In genomic region chr2:101723366-101724112, GRCh38 we compare ENCODE assay signal across 16 cellular contexts. TPM values are rescaled to one million over a fixed set of nuclear protein-coding genes. Genes with fewer than 3 reads are reported as not detected.
A peak's percentile ranks its signal among the peaks of the same experiment; 100 is the strongest.
DNase-seq lines count a peak whose midpoint lies in the region; ATAC-seq, FAIRE-seq and TF ChIP-seq lines count a peak whose summit lies in the region.
"Had no signal": no experiment of that assay in that cellular context is flagged by ENCODE, and none has a peak within 500 bp of the region (broad histone marks: within the 10 kb centered on the region; RNA-seq: fewer than 3 reads in every experiment).

No MANE protein-coding gene starts in this region.

- H3K9me3 ChIP-seq in HepG2 (ENCODE audit: low read length): no peaks in the 10 kb centered on the region
- H3K9me3 ChIP-seq in right lobe of liver: no peaks in the 10 kb centered on the region
- no peaks in the 10 kb centered on the region for H3K9me3 ChIP-seq in lower lobe of right lung
- no peaks in the 10 kb centered on the region for H3K9me3 ChIP-seq in thyroid gland
- H3K9me3 ChIP-seq: gastroesophageal sphincter, ovary had no signal

- DNase-seq in HepG2 (ENCODE audit: low spot score): no peak
- no peak for DNase-seq in right lobe of liver
- DNase-seq in activated T-helper 1 cell treated with anti-CD3 and anti-CD28 coated beads, Interleukin-12 subunit alpha, Interleukin-12 subunit beta, Interleukin-2, Interleukin-4 antibody, amounts not matched to agents 30 ng/mL and 10 ng/mL and 1 ng/mL, durations not matched to agents 14 hours and 24 hours and 36 hours (ENCODE audit: low spot score): no peak
- DNase-seq in lower lobe of right lung: no peak
- DNase-seq in thyroid gland: peak; percentile 78 to 83
- no peak for DNase-seq in Kasumi-1 (lab: John Stamatoyannopoulos, UW)
- no peak for DNase-seq in occipital lobe (lab: John Stamatoyannopoulos, UW)
- DNase-seq: activated CD4-positive, CD25-positive, alpha-beta regulatory T cell treated with anti-CD3 and anti-CD28 coated beads, Interleukin-2, amount 50 U/mL, for 72 hours; NCI-H187 treated with DMSO at 0.1 percent for 48 hours; NCI-H510A treated with DMSO at 0.1 percent for 48 hours; ovary; small intestine; SW 1271 had no signal

- H3K27ac ChIP-seq in HepG2 (ENCODE audit: extremely low read length, insufficient read depth, low read length): no peak overlapping the region
- no peak overlapping the region for H3K27ac ChIP-seq in right lobe of liver
- H3K27ac ChIP-seq in lower lobe of right lung: peak overlapping the region; percentile 10
- peak overlapping the region in 2 of 3 donors; percentile 16 to 37 for H3K27ac ChIP-seq in thyroid gland
- H3K27ac ChIP-seq: gastroesophageal sphincter, ovary had no signal

- peaks cover 95% of the 10 kb centered on the region for H4K20me1 ChIP-seq in HepG2 (ENCODE audit: insufficient read depth, low read length)

- peaks cover 100% of the 10 kb centered on the region for H3K79me2 ChIP-seq in HepG2 (ENCODE audit: insufficient read depth, low read length)

- H3K27me3 Mint-ChIP-seq in activated T-helper 1 cell treated with anti-CD3 and anti-CD28 coated beads, Interleukin-12 subunit alpha, Interleukin-12 subunit beta, Interleukin-2, Interleukin-4 antibody, amounts not matched to agents 30 ng/mL and 10 ng/mL and 1 ng/mL, durations not matched to agents 14 hours and 24 hours and 36 hours (ENCODE audit: insufficient read depth): no peaks in the 10 kb centered on the region

- in situ Hi-C loops in HepG2 (cut with HindIII; ENCODE audit: extremely low pct_ligation_motif_present, low pct_unique_long_range_greater_than_20kb): no loop called here

- H3K4me3 ChIP-seq in HepG2 (replicated peaks in 1 of 3; ENCODE audit: insufficient read depth in 1 of 3, low read depth in 2 of 3, low read length in 3 of 3) (no peak overlapping the region), right lobe of liver (no peak overlapping the region), lower lobe of right lung (peak overlapping the region; percentile 24), thyroid gland (replicated peaks in 1 of 3) (no peak overlapping the region)
- H3K4me3 ChIP-seq: gastroesophageal sphincter, ovary had no signal

- H2AFZ ChIP-seq in HepG2 (ENCODE audit: low read length): no peak overlapping the region

- no peak for TF ChIP-seq RAD21 in HepG2 (CRISPR knock-in tag; IDR thresholded peaks at IDR 0.05)

- H3K4me1 ChIP-seq in HepG2 (ENCODE audit: insufficient read depth, low read length) (peaks cover 100% of the 10 kb centered on the region), right lobe of liver (no peaks in the 10 kb centered on the region), lower lobe of right lung (peaks cover 42% of the 10 kb centered on the region), thyroid gland (peaks cover 27 to 32% of the 10 kb centered on the region in 2 donors)

- peaks cover 16% of the 10 kb centered on the region for H3K36me3 Mint-ChIP-seq in activated T-helper 1 cell treated with anti-CD3 and anti-CD28 coated beads, Interleukin-12 subunit alpha, Interleukin-12 subunit beta, Interleukin-2, Interleukin-4 antibody, amounts not matched to agents 30 ng/mL and 10 ng/mL and 1 ng/mL, durations not matched to agents 14 hours and 24 hours and 36 hours (ENCODE audit: low read depth)

- TF ChIP-seq POLR2A in HepG2 (IDR thresholded peaks at IDR 0.05; ENCODE audit: insufficient read depth in 1 of 2, low read depth in 2 of 2, low read length in 2 of 2): no peak
- TF ChIP-seq POLR2A in right lobe of liver (IDR thresholded peaks at IDR 0.05): no peak
- TF ChIP-seq POLR2A in thyroid gland (IDR thresholded peaks at IDR 0.05): no peak

- H3K9ac ChIP-seq in HepG2 (ENCODE audit: insufficient read depth, low read depth, low read length): no peak overlapping the region

- peak overlapping the region; percentile 52 for H3K27ac Mint-ChIP-seq in activated T-helper 1 cell treated with anti-CD3 and anti-CD28 coated beads, Interleukin-12 subunit alpha, Interleukin-12 subunit beta, Interleukin-2, Interleukin-4 antibody, amounts not matched to agents 30 ng/mL and 10 ng/mL and 1 ng/mL, durations not matched to agents 14 hours and 24 hours and 36 hours

- H3K4me2 ChIP-seq in HepG2 (ENCODE audit: low read depth, low read length): no peak overlapping the region

- H3K9me3 Mint-ChIP-seq in activated T-helper 1 cell treated with anti-CD3 and anti-CD28 coated beads, Interleukin-12 subunit alpha, Interleukin-12 subunit beta, Interleukin-2, Interleukin-4 antibody, amounts not matched to agents 30 ng/mL and 10 ng/mL and 1 ng/mL, durations not matched to agents 14 hours and 24 hours and 36 hours: peaks cover 14% of the 10 kb centered on the region

- H3K4me1 Mint-ChIP-seq in activated T-helper 1 cell treated with anti-CD3 and anti-CD28 coated beads, Interleukin-12 subunit alpha, Interleukin-12 subunit beta, Interleukin-2, Interleukin-4 antibody, amounts not matched to agents 30 ng/mL and 10 ng/mL and 1 ng/mL, durations not matched to agents 14 hours and 24 hours and 36 hours (ENCODE audit: low read depth): peaks cover 80% of the 10 kb centered on the region

- H3K27me3 ChIP-seq in HepG2 (ENCODE audit: control insufficient read depth in 1 of 2, insufficient read depth in 2 of 2, low read length in 2 of 2): no peaks in the 10 kb centered on the region
- H3K27me3 ChIP-seq in right lobe of liver: no peaks in the 10 kb centered on the region
- no peaks in the 10 kb centered on the region for H3K27me3 ChIP-seq in lower lobe of right lung (ENCODE audit: low read depth)
- no peaks in the 10 kb centered on the region for H3K27me3 ChIP-seq in thyroid gland
- H3K27me3 ChIP-seq: gastroesophageal sphincter, ovary had no signal

- CTCF ChIA-PET in HepG2 (lab: Yijun Ruan, JAX; ENCODE audit: low intra/inter-chr PET ratio, low total read pairs): no interaction called here

- BruUV-seq in HepG2 (replicated peaks; lab: Mats Ljungman, UMichigan): no TSS peak

- TF ChIP-seq EP300 in HepG2 (IDR thresholded peaks at IDR 0.05; ENCODE audit: low read depth in 2 of 2, low read length in 2 of 2): no peak
- TF ChIP-seq EP300 in HepG2 (CRISPR knock-in tag; IDR thresholded peaks at IDR 0.05; ENCODE audit: borderline replicate concordance): no peak

- TF ChIP-seq CTCF in HepG2 (CRISPR knock-in tag; IDR thresholded peaks at IDR 0.05) (no peak), right lobe of liver (IDR thresholded peaks at IDR 0.05) (no peak), lower lobe of right lung (IDR thresholded peaks at IDR 0.05) (no peak), thyroid gland (IDR thresholded peaks at IDR 0.05) (no peak)

- peak overlapping the region; percentile 28 for H3K4me3 Mint-ChIP-seq in activated T-helper 1 cell treated with anti-CD3 and anti-CD28 coated beads, Interleukin-12 subunit alpha, Interleukin-12 subunit beta, Interleukin-2, Interleukin-4 antibody, amounts not matched to agents 30 ng/mL and 10 ng/mL and 1 ng/mL, durations not matched to agents 14 hours and 24 hours and 36 hours

- intact Hi-C loops in HepG2 (cut with micrococcal nuclease; ENCODE audit: unreplicated experiment) (no loop called here), right lobe of liver (cut with DNase I) (no loop called here), lower lobe of right lung (cut with DNase I) (no loop called here), thyroid gland (cut with DNase I) (no loop called here)
- intact Hi-C loops in activated T-helper 1 cell treated with anti-CD3 and anti-CD28 coated beads, Interleukin-12 subunit alpha, Interleukin-12 subunit beta, Interleukin-2, Interleukin-4 antibody, amounts not matched to agents 30 ng/mL and 10 ng/mL and 1 ng/mL, durations not matched to agents 14 hours and 24 hours and 36 hours (cut with micrococcal nuclease): no loop called here

- H3K36me3 ChIP-seq in HepG2 (replicated peaks in 1 of 2; ENCODE audit: control insufficient read depth in 1 of 2, insufficient read depth in 2 of 2, low read length in 2 of 2) (peaks cover 6 to 13% of the 10 kb centered on the region in 2 experiments; a peak in 4 of 5 replicates), right lobe of liver (no peaks in the 10 kb centered on the region), lower lobe of right lung (no peaks in the 10 kb centered on the region), thyroid gland (no peaks in the 10 kb centered on the region)
- H3K36me3 ChIP-seq: gastroesophageal sphincter, ovary had no signal

- no peak for FAIRE-seq in HepG2 (lab: Jason Lieb, UNC)
- FAIRE-seq: RCC 7860, small intestine had no signal

- 89% methylated on average over 4 of the region's 4 CpGs for WGBS in HepG2 (ENCODE audit: low lambda C conversion rate)
- WGBS in right lobe of liver (ENCODE audit: insufficient coverage, low coverage, low lambda C conversion rate, missing lambda C conversion rate): 76% methylated on average over 4 of the region's 4 CpGs
- WGBS in thyroid gland, 2 donors: 29 to 44% methylated on average over 4 of the region's 4 CpGs

- ATAC-seq in HepG2: no peak
- no peak for ATAC-seq in right lobe of liver
- peak; percentile 82 to 92 for ATAC-seq in lower lobe of right lung
- ATAC-seq in HG03565 (IDR thresholded peaks at IDR 0.05; ENCODE audit: unreplicated experiment): no peak
- ATAC-seq: gastroesophageal sphincter had no signal

- POLR2A ChIA-PET in HepG2 (lab: Yijun Ruan, JAX): interaction anchor here (0.5 to 1.6 kb wide), 3 partner anchors 10 to 24 kb away, joined by 3 read pairs; no protein-coding TSS in a partner anchor

RNA-seq across cellular contexts. Expression of gene MAP4K4, which starts 26.0 kb away (rescaled TPM):
- total RNA-seq in HepG2 (2016; rRNA removed; fragmentation: Illumina TruSeq; extraction: Trizol) (264 and 301 TPM in 2 replicates), right lobe of liver (10 to 100 TPM; 29.8 to 36.5 (median 31.1) TPM), lower lobe of right lung (68.4 TPM), thyroid gland (10 to 100 TPM; 33.8 to 47.3 (median 35.7) TPM), occipital lobe (165 TPM)
- 62.1 and 62.9 TPM in 2 replicates for total RNA-seq in HepG2 (2016; cell fraction: cytosol; rRNA removed; fragmentation: Illumina TruSeq; extraction: Trizol; ENCODE audit: low read depth)
- 264 and 269 TPM in 2 replicates for total RNA-seq in HepG2 (2016; cell fraction: insoluble cytoplasmic fraction; rRNA removed; fragmentation: Illumina TruSeq; extraction: Trizol)
- 200 and 238 TPM in 2 replicates for total RNA-seq in HepG2 (2016; cell fraction: membrane; rRNA removed; fragmentation: Illumina TruSeq; extraction: Trizol)
- 292 and 308 TPM in 2 replicates for total RNA-seq in HepG2 (2016; cell fraction: nucleus; rRNA removed; fragmentation: Illumina TruSeq; extraction: Trizol)
- polyA plus RNA-seq in HepG2 (2011; rRNA removed): 101 and 105 TPM in 2 replicates
- 67.0 and 72.8 TPM in 2 replicates for polyA plus RNA-seq in HepG2 (2011; cell fraction: cytosol; rRNA removed)
- 261 and 287 TPM in 2 replicates for polyA plus RNA-seq in HepG2 (2011; cell fraction: nucleus; rRNA removed)
- 138 and 155 TPM in 2 replicates for polyA plus RNA-seq in HepG2 (2012)
- polyA plus RNA-seq in HepG2 (2016; cell fraction: cytosol; fragmentation: Illumina TruSeq; extraction: Trizol; ENCODE audit: low read depth): 48.8 and 52.9 TPM in 2 replicates
- polyA plus RNA-seq in HepG2 (2016; cell fraction: insoluble cytoplasmic fraction; fragmentation: Illumina TruSeq; extraction: Trizol; ENCODE audit: low read depth): 269 and 298 TPM in 2 replicates
- 137 and 163 TPM in 2 replicates for polyA plus RNA-seq in HepG2 (2016; cell fraction: membrane; fragmentation: Illumina TruSeq; extraction: Trizol; ENCODE audit: low read depth)
- 298 and 312 TPM in 2 replicates for polyA plus RNA-seq in HepG2 (2016; cell fraction: nucleus; fragmentation: Illumina TruSeq; extraction: Trizol; ENCODE audit: insufficient read depth, low read depth)
- polyA minus RNA-seq in HepG2 (2011; rRNA and poly(A)+ RNA removed; ENCODE audit: low replicate concordance): 84.0 and 279 TPM in 2 replicates
- polyA minus RNA-seq in HepG2 (2011; cell fraction: cytosol; rRNA and poly(A)+ RNA removed): 99.4 and 99.7 TPM in 2 replicates
- polyA minus RNA-seq in HepG2 (2011; cell fraction: nucleus; rRNA and poly(A)+ RNA removed): 680 and 703 TPM in 2 replicates
- total RNA-seq in activated T-helper 1 cell treated with anti-CD3 and anti-CD28 coated beads, Interleukin-12 subunit alpha, Interleukin-12 subunit beta, Interleukin-2, Interleukin-4 antibody, amounts not matched to agents 30 ng/mL and 10 ng/mL and 1 ng/mL, durations not matched to agents 14 hours and 24 hours and 36 hours: 54.3 and 54.5 TPM in 2 replicates

Comparison
In these comparisons a context has a peak if more than half of its experiments do, and no peak if none do; other contexts are left out.
1. ATAC-seq: peak in lower lobe of right lung (2 of 2); none in HepG2 (single experiment), right lobe of liver (0 of 4) and HG03565 (single experiment).
2. DNase-seq: peak in thyroid gland (2 of 2); none in HepG2 (single experiment), right lobe of liver (0 of 3), activated T-helper 1 cell treated with anti-CD3 and anti-CD28 coated beads, Interleukin-12 subunit alpha, Interleukin-12 subunit beta, Interleukin-2, Interleukin-4 antibody, amounts not matched to agents 30 ng/mL and 10 ng/mL and 1 ng/mL, durations not matched to agents 14 hours and 24 hours and 36 hours (single experiment), lower lobe of right lung (single experiment), Kasumi-1 (0 of 2) and occipital lobe (single experiment).
3. H3K27ac ChIP-seq: peak in lower lobe of right lung (single experiment) and thyroid gland (2 of 3); none in HepG2 (single experiment) and right lobe of liver (0 of 3).